Comparison of ENCODE assay signal across 16 cellular contexts in the genomic region with DNA sequence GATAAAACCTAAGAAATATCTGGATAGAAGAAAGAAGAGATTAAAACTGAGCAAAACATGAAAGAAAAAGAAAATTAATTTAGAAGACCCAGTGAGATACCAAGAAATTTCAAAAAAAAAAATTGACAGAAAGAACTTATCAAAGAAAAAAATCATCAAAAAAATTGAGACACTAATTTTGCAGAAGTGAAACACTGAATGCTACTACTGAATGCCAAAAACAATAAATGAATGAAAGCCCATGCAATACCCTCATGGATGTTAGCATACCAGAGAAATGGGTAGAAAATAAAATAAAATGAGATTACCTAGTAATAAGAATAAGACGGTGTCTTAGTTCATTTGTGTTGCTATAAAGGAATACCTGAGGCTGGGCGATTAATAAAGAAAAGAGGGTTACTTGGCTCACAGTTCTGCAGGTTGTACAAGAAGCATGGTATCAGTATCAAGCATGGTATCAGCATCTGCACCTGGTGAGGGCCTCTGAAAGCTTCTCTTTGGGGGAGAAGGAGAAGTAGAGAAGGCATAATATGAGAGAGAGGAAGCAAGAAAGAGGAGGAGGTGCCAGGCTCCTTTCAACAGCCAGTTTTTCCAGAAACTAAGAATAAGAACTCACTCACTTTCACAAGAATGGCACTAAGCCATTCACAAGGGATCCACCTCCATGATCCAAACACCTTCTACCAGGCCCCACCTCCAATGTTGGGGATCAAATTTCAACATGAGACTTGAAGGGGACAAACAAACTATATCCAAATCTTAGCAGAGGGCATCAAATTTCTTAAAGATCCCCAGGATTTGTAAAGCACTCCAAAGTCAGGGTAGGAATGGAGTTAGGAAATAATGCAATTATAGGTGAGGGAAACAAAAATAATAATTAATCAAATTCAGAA.
A peak's percentile ranks its signal among the peaks of the same experiment; 100 is the strongest.
DNase-seq lines count a peak whose midpoint lies in the region; ATAC-seq, FAIRE-seq and TF ChIP-seq lines count a peak whose summit lies in the region.
"Had no signal": no experiment of that assay in that cellular context is flagged by ENCODE, and none has a peak within 500 bp of the region (broad histone marks: within the 10 kb centered on the region; RNA-seq: fewer than 3 reads in every experiment).

No MANE protein-coding gene starts in this region.

- no peaks in the 10 kb centered on the region for H3K36me3 ChIP-seq in spleen
- H3K36me3 ChIP-seq: BLaER1 had no signal

- TF ChIP-seq CTCF in spleen (IDR thresholded peaks at IDR 0.05 in 8 of 11, conservative IDR thresholded peaks at IDR 0.05 in 3 of 11), result no peak

- WGBS in spleen, 5 donors, result 81 to 93% (median 91%) methylated on average over 2 of the region's 2 CpGs

- FAIRE-seq in colon (lab: Jason Lieb, UNC), result peak; percentile 31
- FAIRE-seq: bronchial epithelial cell, H54 had no signal

- no peak for TF ChIP-seq POLR2A in spleen (IDR thresholded peaks at IDR 0.05)

- DNase-seq in NCI-H526 (lab: John Stamatoyannopoulos, UW) (no peak), spleen (no peak), DMS79 (lab: John Stamatoyannopoulos, UW) (no peak)
- DNase-seq: activated CD4-positive, alpha-beta memory T cell treated with anti-CD3 and anti-CD28 coated beads for 36 hours; activated gamma-delta T cell treated with Interleukin-2 at 50 U/mL for 16 hours; natural killer cell; PC-9; T-helper 17 cell had no signal

- intact Hi-C loops in spleen (cut with DNase I; ENCODE audit: low total_unique reads), result no loop called here

- no peaks in the 10 kb centered on the region for H3K9me3 ChIP-seq in spleen
- H3K9me3 ChIP-seq: BLaER1 had no signal

- H3K27ac ChIP-seq in spleen, result peak overlapping the region in 4 of 8 donors; percentile 2 to 24 (median 8)
- H3K27ac ChIP-seq: BLaER1, PC-9 had no signal

- H3K4me1 ChIP-seq in spleen, result peaks cover 0 to 14% (median 0%) of the 10 kb centered on the region in 6 donors
- H3K4me1 ChIP-seq: BLaER1 had no signal

- no peak overlapping the region for H3K4me3 ChIP-seq in spleen
- H3K4me3 ChIP-seq: BLaER1, PC-9 had no signal

- H3K27me3 ChIP-seq in spleen (replicated peaks in 1 of 7), result no peaks in the 10 kb centered on the region
- H3K27me3 ChIP-seq: BLaER1 had no signal

- ATAC-seq in GM18511 (IDR thresholded peaks at IDR 0.05; ENCODE audit: unreplicated experiment), result peak; percentile 85
- ATAC-seq in GM21528 (IDR thresholded peaks at IDR 0.05; ENCODE audit: low FRiP score, unreplicated experiment), result peak; percentile 58
- ATAC-seq in HG03442 (IDR thresholded peaks at IDR 0.05; ENCODE audit: unreplicated experiment), result peak; percentile 39
- no peak for ATAC-seq in HG03196 (IDR thresholded peaks at IDR 0.05; ENCODE audit: unreplicated experiment)
- ATAC-seq: natural killer cell, T-helper 17 cell had no signal
